Comparison of ENCODE assay signal across 8 cellular contexts in genomic region chr3:113745273-113746068, GRCh38. TPM values are rescaled to one million over a fixed set of nuclear protein-coding genes. Genes with fewer than 3 reads are reported as not detected.
A peak's percentile ranks its signal among the peaks of the same experiment; 100 is the strongest.
DNase-seq lines count a peak whose midpoint lies in the region; ATAC-seq and TF ChIP-seq lines count a peak whose summit lies in the region.

No MANE protein-coding gene starts in this region.

- intact Hi-C loops in lower lobe of right lung (cut with DNase I): no loop called here

- H3K9me3 ChIP-seq in lower lobe of right lung: no peaks in the 10 kb centered on the region

- peaks cover 21% of the 10 kb centered on the region for H3K36me3 Mint-ChIP-seq in activated CD4-positive, alpha-beta memory T cell treated with anti-CD3 and anti-CD28 coated beads, Interleukin-2, amount 10 ng/mL, durations not matched to agents 7 days and 5 days (ENCODE audit: low read depth)

- no peaks in the 10 kb centered on the region for H3K9me3 Mint-ChIP-seq in activated CD4-positive, alpha-beta memory T cell treated with anti-CD3 and anti-CD28 coated beads, Interleukin-2, amount 10 ng/mL, durations not matched to agents 7 days and 5 days

- TF ChIP-seq CTCF in C4-2B (conservative IDR thresholded peaks at IDR 0.05): peak; percentile 77
- peak; percentile 41 for TF ChIP-seq CTCF in HL-60 (IDR thresholded peaks at IDR 0.05; ENCODE audit: insufficient read depth, low read length)
- peak; percentile 64 for TF ChIP-seq CTCF in lower lobe of right lung (IDR thresholded peaks at IDR 0.05)

- H3K27ac ChIP-seq in C4-2B: peak overlapping the region; percentile 93
- peak overlapping the region; percentile 97 for H3K27ac ChIP-seq in HL-60 (replicated peaks)
- peak overlapping the region; percentile 99 for H3K27ac ChIP-seq in lower lobe of right lung

- POLR2A ChIA-PET in activated CD4-positive, alpha-beta memory T cell treated with anti-CD3 and anti-CD28 coated beads, Interleukin-2, amount 10 ng/mL, durations not matched to agents 7 days and 5 days (lab: Charles Lee): interaction anchor here (0.6 to 4.1 kb wide), 13 partner anchors 10 to 562 kb away, joined by 3 to 58 read pairs (median 4); partner anchors contain the start of genes CCDC191, QTRT2, SPICE1 and USF3

- H3K27ac Mint-ChIP-seq in activated CD4-positive, alpha-beta memory T cell treated with anti-CD3 and anti-CD28 coated beads, Interleukin-2, amount 10 ng/mL, durations not matched to agents 7 days and 5 days: peak overlapping the region; percentile 100

- H3K4me3 Mint-ChIP-seq in activated CD4-positive, alpha-beta memory T cell treated with anti-CD3 and anti-CD28 coated beads, Interleukin-2, amount 10 ng/mL, durations not matched to agents 7 days and 5 days: peak overlapping the region; percentile 98

- H3K27me3 ChIP-seq in HL-60 (ENCODE audit: insufficient read depth, poor library complexity, severe bottlenecking): no peaks in the 10 kb centered on the region
- H3K27me3 ChIP-seq in lower lobe of right lung (ENCODE audit: low read depth): no peaks in the 10 kb centered on the region

- peaks cover 67% of the 10 kb centered on the region for H3K4me1 ChIP-seq in lower lobe of right lung

- H3K27me3 Mint-ChIP-seq in activated CD4-positive, alpha-beta memory T cell treated with anti-CD3 and anti-CD28 coated beads, Interleukin-2, amount 10 ng/mL, durations not matched to agents 7 days and 5 days: no peaks in the 10 kb centered on the region

- ATAC-seq in GM19463 (IDR thresholded peaks at IDR 0.05; ENCODE audit: unreplicated experiment) (peak; percentile 49), lower lobe of right lung (peak; percentile 80 to 88)

- no peaks in the 10 kb centered on the region for H3K36me3 ChIP-seq in lower lobe of right lung

- CTCF ChIA-PET in activated CD4-positive, alpha-beta memory T cell treated with anti-CD3 and anti-CD28 coated beads, Interleukin-2, amount 10 ng/mL, durations not matched to agents 7 days and 5 days (lab: Charles Lee): interaction anchor here (0.8 to 3.2 kb wide), 24 partner anchors 11 to 385 kb away, joined by 3 to 65 read pairs (median 4); partner anchors contain the start of genes GRAMD1C, SPICE1 and USF3

- DNase-seq in HL-60 (ENCODE audit: low read depth in 1 of 2, low spot score in 1 of 2): peak; percentile 75 to 89
- peak; percentile 89 for DNase-seq in NCI-H82 treated with DMSO at 0.1 percent for 48 hours (lab: John Stamatoyannopoulos, UW; ENCODE audit: unreplicated experiment)
- DNase-seq in activated CD4-positive, alpha-beta memory T cell treated with anti-CD3 and anti-CD28 coated beads, Interleukin-2, amount 10 ng/mL, durations not matched to agents 7 days and 5 days: peak; percentile 80
- DNase-seq in ecto neural progenitor cell (ENCODE audit: low spot score): peak; percentile 84
- DNase-seq in lower lobe of right lung: peak; percentile 77
- DNase-seq in stimulated activated CD4-positive, alpha-beta T cell treated with anti-CD3 and anti-CD28 coated beads, TNF-alpha, amount 100 ng/mL, for 48 hours (ENCODE audit: low read depth in 3 of 3): peak; percentile 55 to 74 (median 69)

- peak overlapping the region; percentile 82 for H3K4me3 ChIP-seq in HL-60 (replicated peaks; ENCODE audit: insufficient read depth, low read length)
- H3K4me3 ChIP-seq in lower lobe of right lung: peak overlapping the region; percentile 83

- peaks cover 57% of the 10 kb centered on the region for H3K4me1 Mint-ChIP-seq in activated CD4-positive, alpha-beta memory T cell treated with anti-CD3 and anti-CD28 coated beads, Interleukin-2, amount 10 ng/mL, durations not matched to agents 7 days and 5 days

RNA-seq across cellular contexts. Expression of gene NAA50, which starts 0.6 kb away (rescaled TPM):
- total RNA-seq in activated CD4-positive, alpha-beta memory T cell treated with anti-CD3 and anti-CD28 coated beads, Interleukin-2, amount 10 ng/mL, durations not matched to agents 7 days and 5 days: 100 to 1,000 TPM; 104 to 106 TPM
- 83.3 TPM for total RNA-seq in lower lobe of right lung

RNA-seq across cellular contexts. Expression of gene ATP6V1A, which starts 1.4 kb away (rescaled TPM):
- 10 to 100 TPM; 41.7 to 42.4 TPM for total RNA-seq in activated CD4-positive, alpha-beta memory T cell treated with anti-CD3 and anti-CD28 coated beads, Interleukin-2, amount 10 ng/mL, durations not matched to agents 7 days and 5 days
- total RNA-seq in lower lobe of right lung: 104 TPM

RNA-seq across cellular contexts. Expression of gene USF3, which starts 49.0 kb away (rescaled TPM):
- total RNA-seq in activated CD4-positive, alpha-beta memory T cell treated with anti-CD3 and anti-CD28 coated beads, Interleukin-2, amount 10 ng/mL, durations not matched to agents 7 days and 5 days: 10 to 100 TPM; 19.9 to 20.1 TPM
- total RNA-seq in lower lobe of right lung: 20.9 TPM

Comparison
In these comparisons a context has a peak if more than half of its experiments do, and no peak if none do; other contexts are left out.
1. Peak in every context shown above with its lines: DNase-seq, ATAC-seq, H3K4me3 ChIP-seq and H3K27ac ChIP-seq.